Comparison of ENCODE assay signal across 19 cellular contexts in the genomic region with DNA sequence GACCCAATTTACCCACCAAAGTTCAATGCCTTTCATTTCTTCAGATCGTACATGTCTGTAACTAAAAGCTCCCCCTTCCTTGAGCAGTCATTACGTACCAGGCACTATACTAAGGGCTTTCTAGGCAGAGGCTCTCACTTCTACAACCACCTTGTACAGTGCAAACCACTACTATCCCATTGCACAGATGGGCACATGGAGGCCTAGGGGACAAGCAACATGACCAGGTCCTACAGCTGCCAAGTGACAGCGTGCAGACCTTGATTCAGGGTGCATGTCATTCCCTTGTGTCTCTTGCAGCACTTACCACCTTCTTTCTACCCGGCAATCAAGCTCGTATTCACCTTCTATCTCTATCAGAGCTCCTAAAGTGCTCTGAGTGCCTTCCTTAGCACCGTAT.
"Had no signal": no experiment of that assay in that cellular context is flagged by ENCODE, and none has a peak within 500 bp of the region (broad histone marks: within the 10 kb centered on the region; RNA-seq: fewer than 3 reads in every experiment).

No MANE protein-coding gene starts in this region.

- DNase-seq: activated CD4-positive, alpha-beta memory T cell treated with anti-CD3 and anti-CD28 coated beads, Interleukin-2, amount 10 ng/mL, durations not matched to agents 7 days and 5 days; activated CD4-positive, alpha-beta T cell treated with anti-CD3 and anti-CD28 coated beads, Interleukin-2, amount 10 ng/mL, durations not matched to agents 24 days and 14 days; activated effector memory CD4-positive, alpha-beta T cell treated with Interleukin-2 at 50 U/mL for 16 hours; activated naive CD4-positive, alpha-beta T cell treated with anti-CD3 and anti-CD28 coated beads for 36 hours; activated naive CD8-positive, alpha-beta T cell treated with anti-CD3 and anti-CD28 coated beads, Interleukin-2, amount 10 ng/mL, durations not matched to agents 7 days and 5 days; activated T-cell treated with anti-CD3 and anti-CD28 coated beads, Interleukin-2, amount 50 U/mL, for 72 hours; amniotic stem cell; heart right ventricle; islet precursor cell; left colon; posterior cingulate gyrus; sigmoid colon; stimulated activated CD4-positive, alpha-beta T cell treated with anti-CD3 and anti-CD28 coated beads, Interleukin-2, amount 100 ng/mL, for 48 hours; stimulated activated CD8-positive, alpha-beta memory T cell treated with anti-CD3 and anti-CD28 coated beads, Interleukin-4, amount 100 ng/mL, for 48 hours; stimulated activated naive B cell treated with anti-CD40 and anti-IgM and Interleukin-4, amounts not matched to agents 10 μg/mL and 1 μg/mL and 100 μg/mL, for 72 hours; thyroid gland; uterus had no signal

- H3K27ac ChIP-seq: heart right ventricle, sigmoid colon, uterus had no signal

- H3K36me3 Mint-ChIP-seq: activated naive CD8-positive, alpha-beta T cell treated with anti-CD3 and anti-CD28 coated beads, Interleukin-2, amount 10 ng/mL, durations not matched to agents 7 days and 5 days; stimulated activated naive B cell treated with anti-CD40 and anti-IgM and Interleukin-4, amounts not matched to agents 10 μg/mL and 1 μg/mL and 100 μg/mL, for 72 hours had no signal

- H3K4me1 ChIP-seq: sigmoid colon, uterus had no signal

- H3K4me1 Mint-ChIP-seq: activated CD4-positive, alpha-beta memory T cell treated with anti-CD3 and anti-CD28 coated beads, Interleukin-2, amount 10 ng/mL, durations not matched to agents 7 days and 5 days; activated CD4-positive, alpha-beta T cell treated with anti-CD3 and anti-CD28 coated beads, Interleukin-2, amount 10 ng/mL, durations not matched to agents 24 days and 14 days; activated naive CD8-positive, alpha-beta T cell treated with anti-CD3 and anti-CD28 coated beads, Interleukin-2, amount 10 ng/mL, durations not matched to agents 7 days and 5 days; stimulated activated naive B cell treated with anti-CD40 and anti-IgM and Interleukin-4, amounts not matched to agents 10 μg/mL and 1 μg/mL and 100 μg/mL, for 72 hours had no signal

- H3K36me3 ChIP-seq: heart right ventricle, sigmoid colon, thyroid gland, uterus had no signal

- H3K27me3 ChIP-seq: sigmoid colon, thyroid gland, uterus had no signal

- H3K27ac Mint-ChIP-seq: activated CD4-positive, alpha-beta memory T cell treated with anti-CD3 and anti-CD28 coated beads, Interleukin-2, amount 10 ng/mL, durations not matched to agents 7 days and 5 days; activated CD4-positive, alpha-beta T cell treated with anti-CD3 and anti-CD28 coated beads, Interleukin-2, amount 10 ng/mL, durations not matched to agents 24 days and 14 days; activated naive CD4-positive, alpha-beta T cell treated with anti-CD3 and anti-CD28 coated beads for 36 hours; activated naive CD8-positive, alpha-beta T cell treated with anti-CD3 and anti-CD28 coated beads, Interleukin-2, amount 10 ng/mL, durations not matched to agents 7 days and 5 days; activated T-cell treated with anti-CD3 and anti-CD28 coated beads, Interleukin-2, amount 50 U/mL, for 72 hours; stimulated activated naive B cell treated with anti-CD40 and anti-IgM and Interleukin-4, amounts not matched to agents 10 μg/mL and 1 μg/mL and 100 μg/mL, for 72 hours had no signal

- H3K27me3 Mint-ChIP-seq: activated CD4-positive, alpha-beta memory T cell treated with anti-CD3 and anti-CD28 coated beads, Interleukin-2, amount 10 ng/mL, durations not matched to agents 7 days and 5 days; activated CD4-positive, alpha-beta T cell treated with anti-CD3 and anti-CD28 coated beads, Interleukin-2, amount 10 ng/mL, durations not matched to agents 24 days and 14 days; activated naive CD8-positive, alpha-beta T cell treated with anti-CD3 and anti-CD28 coated beads, Interleukin-2, amount 10 ng/mL, durations not matched to agents 7 days and 5 days had no signal

- H3K4me3 Mint-ChIP-seq: activated CD4-positive, alpha-beta memory T cell treated with anti-CD3 and anti-CD28 coated beads, Interleukin-2, amount 10 ng/mL, durations not matched to agents 7 days and 5 days; activated CD4-positive, alpha-beta T cell treated with anti-CD3 and anti-CD28 coated beads, Interleukin-2, amount 10 ng/mL, durations not matched to agents 24 days and 14 days; activated naive CD4-positive, alpha-beta T cell treated with anti-CD3 and anti-CD28 coated beads for 36 hours; activated naive CD8-positive, alpha-beta T cell treated with anti-CD3 and anti-CD28 coated beads, Interleukin-2, amount 10 ng/mL, durations not matched to agents 7 days and 5 days; activated T-cell treated with anti-CD3 and anti-CD28 coated beads, Interleukin-2, amount 50 U/mL, for 72 hours; nephron; stimulated activated naive B cell treated with anti-CD40 and anti-IgM and Interleukin-4, amounts not matched to agents 10 μg/mL and 1 μg/mL and 100 μg/mL, for 72 hours had no signal

- H3K9me3 ChIP-seq: heart right ventricle, sigmoid colon, thyroid gland, uterus had no signal

- H3K9me3 Mint-ChIP-seq: activated naive CD4-positive, alpha-beta T cell treated with anti-CD3 and anti-CD28 coated beads for 36 hours had no signal

- ATAC-seq: activated CD4-positive, CD25-positive, alpha-beta regulatory T cell treated with anti-CD3 and anti-CD28 coated beads, Interleukin-2, amount 50 U/mL, for 24 hours; activated T-cell treated with anti-CD3 and anti-CD28 coated beads, Interleukin-2, amount 50 U/mL, for 72 hours; stimulated activated naive B cell treated with anti-CD40 and anti-IgM and Interleukin-4, amounts not matched to agents 10 μg/mL and 1 μg/mL and 100 μg/mL, for 72 hours had no signal

- H3K4me3 ChIP-seq: heart right ventricle, sigmoid colon, thyroid gland, uterus had no signal
